In the genomic region with DNA sequence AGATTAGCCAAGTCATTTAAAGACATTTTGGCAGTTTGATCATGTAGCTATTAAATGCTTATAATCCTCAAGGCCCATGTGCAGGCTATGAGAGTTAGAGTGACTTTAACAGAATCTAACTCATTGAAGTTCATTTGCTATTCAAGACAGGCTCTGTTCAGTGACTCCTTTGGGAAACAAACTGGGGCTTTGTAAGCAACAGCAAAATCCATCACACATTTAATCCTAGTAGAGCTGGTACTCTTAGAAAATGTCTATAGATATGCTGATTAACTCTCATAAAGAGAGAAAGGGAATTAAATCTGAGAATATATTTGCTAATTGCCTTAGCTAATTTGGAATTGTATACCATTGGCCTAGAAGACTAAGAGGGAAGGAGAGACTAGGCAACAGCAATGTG, we compare ENCODE assay signal across 14 cellular contexts.
DNase-seq lines count a peak whose midpoint lies in the region; ATAC-seq and TF ChIP-seq lines count a peak whose summit lies in the region.
"Had no signal": no experiment of that assay in that cellular context is flagged by ENCODE, and none has a peak within 500 bp of the region (broad histone marks: within the 10 kb centered on the region; RNA-seq: fewer than 3 reads in every experiment).

No MANE protein-coding gene starts in this region.

- peaks cover 16% of the 10 kb centered on the region for H3K4me1 ChIP-seq in cardiac muscle cell (ENCODE audit: low read depth)
- H3K4me1 ChIP-seq in heart left ventricle = peaks cover 0 to 11% (median 0%) of the 10 kb centered on the region in 12 donors
- H3K4me1 ChIP-seq in PC-3 (ENCODE audit: insufficient read depth, low read length) = peaks cover 28% of the 10 kb centered on the region

- no TSS peak for BruUV-seq in PC-3 (replicated peaks; lab: Mats Ljungman, UMichigan)

- POLR2A ChIA-PET in PC-3 (lab: Charles Lee; ENCODE audit: unreplicated experiment) = interaction anchor here (0.6 kb wide), 2 partner anchors 94 to 640 kb away, joined by 3 to 7 read pairs; no protein-coding TSS in a partner anchor

- H3F3A ChIP-seq in PC-3 (ENCODE audit: low read length, unreplicated experiment) = no peaks in the 10 kb centered on the region

- peak overlapping the region; percentile 26 for H3K27ac ChIP-seq in cardiac muscle cell
- H3K27ac ChIP-seq in heart left ventricle = no peak overlapping the region
- H3K27ac ChIP-seq in PC-3 (ENCODE audit: low read length) = peak overlapping the region; percentile 69
- H3K27ac ChIP-seq in epithelial cell of prostate = peak overlapping the region; percentile 48

- no peak overlapping the region for H3K9ac ChIP-seq in PC-3 (ENCODE audit: low read length)

- intact Hi-C loops in heart left ventricle (cut with DNase I) = loop anchor here in 2 of 10 donors (10.0 kb wide), 2 partner anchors 233 to 683 kb away; no protein-coding TSS in a partner anchor
- intact Hi-C loops in PC-3 (cut with micrococcal nuclease) = loop anchor here (5.0 kb wide), 2 partner anchors 125 to 240 kb away; no protein-coding TSS in a partner anchor

- H3K27me3 ChIP-seq in cardiac muscle cell = no peaks in the 10 kb centered on the region
- peaks cover 0 to 3% (median 0%) of the 10 kb centered on the region in 9 donors for H3K27me3 ChIP-seq in heart left ventricle
- H3K27me3 ChIP-seq in PC-3 (ENCODE audit: low read length) = no peaks in the 10 kb centered on the region

- H3K4me3 ChIP-seq in cardiac muscle cell (no peak overlapping the region), heart left ventricle (no peak overlapping the region), PC-3 (ENCODE audit: low read length) (no peak overlapping the region)

- H3K9me3 ChIP-seq in cardiac muscle cell (ENCODE audit: low read depth) = no peaks in the 10 kb centered on the region
- H3K9me3 ChIP-seq in heart left ventricle = no peaks in the 10 kb centered on the region
- H3K9me3 ChIP-seq in PC-3 (ENCODE audit: low read length) = no peaks in the 10 kb centered on the region

- CTCF ChIA-PET in PC-3 (lab: Charles Lee) = no interaction called here

- H3K4me2 ChIP-seq in PC-3 (ENCODE audit: low read length) = peak overlapping the region; percentile 56; the same call in 1 of the 2 replicates

- no peaks in the 10 kb centered on the region for H4K20me1 ChIP-seq in PC-3 (ENCODE audit: low read length)

- H3K36me3 ChIP-seq in cardiac muscle cell (no peaks in the 10 kb centered on the region), heart left ventricle (no peaks in the 10 kb centered on the region), PC-3 (ENCODE audit: low read depth, low read length) (no peaks in the 10 kb centered on the region)

- DNase-seq in cardiac muscle cell (ENCODE audit: low read depth in 1 of 2, low spot score in 1 of 2) (no peak), heart left ventricle (no peak), PC-3 (no peak), epithelial cell of prostate (ENCODE audit: low read depth, low spot score) (no peak), pons (ENCODE audit: low spot score) (peak; percentile 34), RPMI8226 (no peak)
- no peak for DNase-seq in activated CD4-positive, alpha-beta T cell treated with anti-CD3 and anti-CD28 coated beads for 48 hours
- DNase-seq: C1 segment of cervical spinal cord; CD4-positive, alpha-beta memory T cell; COR-L47; DMS153; DND-41; GOT3 had no signal

- ATAC-seq in heart left ventricle (no peak), PC-3 (no peak)
- no peak for ATAC-seq in activated CD4-positive, CD25-positive, alpha-beta regulatory T cell treated with anti-CD3 and anti-CD28 coated beads, Interleukin-2, amount 50 U/mL, for 24 hours

- H3K79me2 ChIP-seq in PC-3 (ENCODE audit: low read length) = no peaks in the 10 kb centered on the region

- H2AFZ ChIP-seq in PC-3 (ENCODE audit: low read length) = no peak overlapping the region

- TF ChIP-seq POLR2A in heart left ventricle (IDR thresholded peaks at IDR 0.05) = no peak

- TF ChIP-seq CTCF in cardiac muscle cell (IDR thresholded peaks at IDR 0.05; ENCODE audit: low read depth, low read length) (no peak), heart left ventricle (IDR thresholded peaks at IDR 0.05) (no peak), PC-3 (conservative IDR thresholded peaks at IDR 0.05; ENCODE audit: low read depth, low read length) (no peak)

- H3K9me2 ChIP-seq in PC-3 (replicated peaks; ENCODE audit: low read length) = no peaks in the 10 kb centered on the region

Comparison
In these comparisons a context has a peak if more than half of its experiments do, and no peak if none do; other contexts are left out.
1. H3K27ac ChIP-seq: peak in cardiac muscle cell (single experiment), PC-3 (single experiment) and epithelial cell of prostate (single experiment); none in heart left ventricle (0 of 12).